Comparison of ENCODE assay signal across 27 cellular contexts in the genomic region with DNA sequence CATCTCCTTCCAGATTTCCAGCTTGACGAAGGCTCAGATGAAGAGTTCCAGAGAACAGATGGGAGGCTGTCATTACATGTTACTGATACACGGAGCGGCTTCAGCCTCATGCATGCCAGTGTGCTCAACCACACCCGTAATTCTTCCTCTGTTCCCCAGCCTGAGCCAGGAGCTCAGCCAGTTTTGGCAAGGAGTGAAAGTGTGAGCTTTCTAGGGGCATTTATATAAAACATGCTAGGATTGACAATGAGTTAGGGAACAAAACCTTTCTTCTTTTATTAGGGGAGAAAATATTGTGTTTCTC.
A peak's percentile ranks its signal among the peaks of the same experiment; 100 is the strongest.
DNase-seq lines count a peak whose midpoint lies in the region; ATAC-seq and TF ChIP-seq lines count a peak whose summit lies in the region.
"Had no signal": no experiment of that assay in that cellular context is flagged by ENCODE, and none has a peak within 500 bp of the region (broad histone marks: within the 10 kb centered on the region; RNA-seq: fewer than 3 reads in every experiment).

No MANE protein-coding gene starts in this region.

- no peaks in the 10 kb centered on the region for H3K79me1 ChIP-seq in mesendoderm (ENCODE audit: low read length)

- no peak overlapping the region for H3K4me2 ChIP-seq in SK-N-SH
- H3K4me2 ChIP-seq in mesendoderm (ENCODE audit: low read length), result no peak overlapping the region

- H3K4ac ChIP-seq in mesendoderm (ENCODE audit: low read depth, low read length), result no peak overlapping the region

- H3K18ac ChIP-seq in mesendoderm (ENCODE audit: low read length), result no peak overlapping the region

- TF ChIP-seq RAD21 in SK-N-SH (IDR thresholded peaks at IDR 0.05; ENCODE audit: low read length), result no peak

- no peaks in the 10 kb centered on the region for H3K9me2 ChIP-seq in SK-N-SH

- 91% methylated on average over 4 of the region's 4 CpGs for WGBS in SK-N-SH (ENCODE audit: low lambda C conversion rate)
- WGBS in mesendoderm (ENCODE audit: extremely low coverage, insufficient coverage, low lambda C conversion rate), result no CpG with 5 or more reads among the region's 4 CpGs

- H3K79me2 ChIP-seq in SK-N-SH (ENCODE audit: insufficient read depth) (no peaks in the 10 kb centered on the region), mesendoderm (ENCODE audit: control insufficient read depth, insufficient read depth, low read length) (no peaks in the 10 kb centered on the region)

- no peak for TF ChIP-seq POLR2A in Peyer's patch (IDR thresholded peaks at IDR 0.05)

- peak; percentile 27; the same call in 2 of the 3 replicates for ATAC-seq in SK-N-SH treated with all-trans-retinoic acid at 6 μM for 48 hours
- ATAC-seq in GM19035 (IDR thresholded peaks at IDR 0.05; ENCODE audit: unreplicated experiment), result no peak
- ATAC-seq in HG02763 (IDR thresholded peaks at IDR 0.05; ENCODE audit: unreplicated experiment), result no peak
- ATAC-seq: upper lobe of right lung had no signal

- no peak overlapping the region for H3K4me3 ChIP-seq in SK-N-SH (ENCODE audit: low read depth in 2 of 2, low read length in 1 of 2)
- no peak overlapping the region for H3K4me3 ChIP-seq in mesendoderm (ENCODE audit: low read length)
- no peak overlapping the region for H3K4me3 ChIP-seq in Peyer's patch
- H3K4me3 ChIP-seq: dorsolateral prefrontal cortex, HAP-1, upper lobe of right lung had no signal

- H4K5ac ChIP-seq in mesendoderm (ENCODE audit: low read length), result no peak overlapping the region

- H3K36me3 ChIP-seq in SK-N-SH (replicated peaks in 1 of 2; ENCODE audit: control insufficient read depth in 1 of 2, insufficient read depth in 2 of 2, low read length in 1 of 2), result no peaks in the 10 kb centered on the region
- H3K36me3 ChIP-seq in mesendoderm (ENCODE audit: control insufficient read depth, insufficient read depth, low read length), result no peaks in the 10 kb centered on the region
- no peaks in the 10 kb centered on the region for H3K36me3 ChIP-seq in Peyer's patch
- H3K36me3 ChIP-seq: HAP-1, upper lobe of right lung had no signal

- H3K9me3 Mint-ChIP-seq in osteocyte (ENCODE audit: unreplicated experiment), result no peaks in the 10 kb centered on the region
- H3K9me3 Mint-ChIP-seq: nephron progenitor cell; stimulated activated naive CD8-positive, alpha-beta T cell treated with anti-CD3 and anti-CD28 coated beads, Interleukin-15, Interleukin-2, amounts not matched to agents 100 ng/mL and 50 ng/mL, for 24 hours; T-helper 1 cell treated with Interleukin-12 subunit alpha and Interleukin-12 subunit beta and Interleukin-4 antibody, amounts not matched to agents 30 μg/mL and 1 μg/mL, for 36 hours had no signal

- no peak overlapping the region for H2BK15ac ChIP-seq in mesendoderm (replicated peaks; ENCODE audit: low read depth)

- no peaks in the 10 kb centered on the region for H3K36me3 Mint-ChIP-seq in osteocyte (ENCODE audit: unreplicated experiment)

- H3F3A ChIP-seq in SK-N-SH (replicated peaks; ENCODE audit: insufficient read depth), result no peaks in the 10 kb centered on the region

- peak overlapping the region; percentile 74 for H2BK5ac ChIP-seq in mesendoderm (ENCODE audit: low read length)

- no peaks in the 10 kb centered on the region for H3K4me1 Mint-ChIP-seq in osteocyte (ENCODE audit: unreplicated experiment)

- no peaks in the 10 kb centered on the region for H4K20me1 ChIP-seq in SK-N-SH (ENCODE audit: insufficient read depth)

- H3K9ac ChIP-seq in SK-N-SH, result no peak overlapping the region
- H3K9ac ChIP-seq in mesendoderm (ENCODE audit: low read length), result no peak overlapping the region

- CTCF ChIA-PET in SK-N-SH (lab: Yijun Ruan, JAX), result interaction anchor here (0.9 to 1.3 kb wide), 2 partner anchors 58 to 118 kb away, joined by 3 read pairs; no protein-coding TSS in a partner anchor

- H3K27ac ChIP-seq in SK-N-SH (ENCODE audit: low read depth in 2 of 2, low read length in 1 of 2) (peak overlapping the region in 1 of 2 experiments; percentile 97; a peak in 2 of 4 replicates), mesendoderm (ENCODE audit: low read depth, low read length) (no peak overlapping the region), Peyer's patch (no peak overlapping the region)
- H3K27ac ChIP-seq: 22Rv1, epithelial cell of prostate, upper lobe of right lung, VCaP had no signal

- H3K27me3 Mint-ChIP-seq in osteocyte (ENCODE audit: unreplicated experiment), result peaks cover 5% of the 10 kb centered on the region

- POLR2A ChIA-PET in SK-N-SH (lab: Yijun Ruan, JAX), result no interaction called here

- TF ChIP-seq CTCF in SK-N-SH (IDR thresholded peaks at IDR 0.05) (no peak), Peyer's patch (IDR thresholded peaks at IDR 0.05) (no peak), osteocyte (IDR thresholded peaks at IDR 0.05) (no peak)

- no peaks in the 10 kb centered on the region for H3K9me3 ChIP-seq in SK-N-SH
- H3K9me3 ChIP-seq in Peyer's patch, result no peaks in the 10 kb centered on the region
- H3K9me3 ChIP-seq: Caco-2, HAP-1, upper lobe of right lung had no signal

- H3K4me1 ChIP-seq in SK-N-SH (ENCODE audit: control insufficient read depth in 1 of 2, insufficient read depth in 2 of 2, low read depth in 1 of 2, low read length in 1 of 2) (peaks cover 0 to 74% of the 10 kb centered on the region in 2 experiments; a peak in 2 of 4 replicates), mesendoderm (ENCODE audit: control insufficient read depth, low read depth, low read length) (peaks cover 23% of the 10 kb centered on the region), Peyer's patch (no peaks in the 10 kb centered on the region)
- H3K4me1 ChIP-seq: Caco-2, HAP-1, upper lobe of right lung had no signal

- H3K27ac Mint-ChIP-seq in osteocyte (ENCODE audit: unreplicated experiment), result no peak overlapping the region
- H3K27ac Mint-ChIP-seq: nephron progenitor cell; stimulated activated naive CD8-positive, alpha-beta T cell treated with anti-CD3 and anti-CD28 coated beads, Interleukin-15, Interleukin-2, amounts not matched to agents 100 ng/mL and 50 ng/mL, for 24 hours; T-helper 1 cell treated with Interleukin-12 subunit alpha and Interleukin-12 subunit beta and Interleukin-4 antibody, amounts not matched to agents 30 μg/mL and 1 μg/mL, for 36 hours had no signal

- H2AFZ ChIP-seq in SK-N-SH (ENCODE audit: low read depth), result no peak overlapping the region

- no peak overlapping the region for H4K8ac ChIP-seq in mesendoderm (ENCODE audit: low read depth, low read length)

- peak overlapping the region; percentile 27 for H3K56ac ChIP-seq in mesendoderm (ENCODE audit: low read length)

- TF ChIP-seq EP300 in SK-N-SH (IDR thresholded peaks at IDR 0.05; ENCODE audit: borderline replicate concordance in 1 of 2, low read depth in 1 of 2, low read length in 1 of 2), result no peak

- DNase-seq in SK-N-SH (no peak), astrocyte of the hippocampus (ENCODE audit: low read depth, low spot score) (peak; percentile 39), mesendoderm (no peak), Peyer's patch (no peak), osteocyte (ENCODE audit: extremely low spot score, unreplicated experiment) (no peak)
- DNase-seq: activated CD4-positive, alpha-beta T cell treated with anti-CD3 and anti-CD28 coated beads, Interleukin-2, amount 50 U/mL, for 4 hours; activated gamma-delta T cell; Caco-2; EL; KG1; kidney glomerular epithelial cell; NCI-H2029 treated with DMSO at 0.1 percent for 48 hours; NCI-H510A treated with DMSO at 0.1 percent for 48 hours; nephron progenitor cell; SHP77 treated with DMSO at 0.1 percent for 48 hours; stimulated activated CD4-positive, alpha-beta T cell treated with anti-CD3 and anti-CD28 coated beads, Interleukin-4, amount 100 ng/mL, for 1 hour; upper lobe of right lung had no signal

- no peak overlapping the region for H2BK120ac ChIP-seq in mesendoderm (ENCODE audit: low read depth, low read length)

- H3K4me3 Mint-ChIP-seq in osteocyte (ENCODE audit: unreplicated experiment), result no peak overlapping the region
- H3K4me3 Mint-ChIP-seq: nephron progenitor cell; stimulated activated naive CD8-positive, alpha-beta T cell treated with anti-CD3 and anti-CD28 coated beads, Interleukin-15, Interleukin-2, amounts not matched to agents 100 ng/mL and 50 ng/mL, for 24 hours; T-helper 1 cell treated with Interleukin-12 subunit alpha and Interleukin-12 subunit beta and Interleukin-4 antibody, amounts not matched to agents 30 μg/mL and 1 μg/mL, for 36 hours had no signal

- H3K23ac ChIP-seq in mesendoderm (ENCODE audit: low read length), result peak overlapping the region; percentile 25

- H3K27me3 ChIP-seq in SK-N-SH (ENCODE audit: insufficient read depth) (no peaks in the 10 kb centered on the region), mesendoderm (ENCODE audit: insufficient read depth, low read length, poor library complexity) (no peaks in the 10 kb centered on the region), Peyer's patch (no peaks in the 10 kb centered on the region)
- H3K27me3 ChIP-seq: upper lobe of right lung had no signal

- H2AK5ac ChIP-seq in mesendoderm (ENCODE audit: low read length), result peak overlapping the region; percentile 92

TF ChIP-seq in SK-N-SH treated with all-trans-retinoic acid at 6 μM for 48 hours, 23 proteins besides CTCF, POLR2A, EP300 and RAD21 (continues in another document):
- TF ChIP-seq CREB5 (CRISPR knock-in tag; IDR thresholded peaks at IDR 0.05; ENCODE audit: low read depth), result no peak

TF ChIP-seq in SK-N-SH, 30 proteins besides CTCF, POLR2A, EP300 and RAD21:
- TF ChIP-seq MEF2A (IDR thresholded peaks at IDR 0.05; ENCODE audit: borderline replicate concordance, low read depth), result no peak
